In genomic region chr3:156682963-156683362, GRCh38 we compare ENCODE assay signal across 1 cellular context.
TF ChIP-seq lines count a peak whose summit lies in the region.

No MANE protein-coding gene starts in this region.

TF ChIP-seq in K562, 482 proteins besides CTCF, POLR2A, EP300 and RAD21:
- TF ChIP-seq ZBTB11 (CRISPR knock-in tag; IDR thresholded peaks at IDR 0.05) = no peak
- no peak for TF ChIP-seq HINFP (tag; conservative IDR thresholded peaks at IDR 0.05; ENCODE audit: low read depth)
- TF ChIP-seq MEIS2 (IDR thresholded peaks at IDR 0.05; ENCODE audit: partially characterized antibody) = peak; percentile 68
- TF ChIP-seq PKNOX1 (IDR thresholded peaks at IDR 0.05) = peak; percentile 50
- no peak for TF ChIP-seq TFAM (CRISPR knock-in tag; conservative IDR thresholded peaks at IDR 0.05)
- no peak for TF ChIP-seq ZEB2 (IDR thresholded peaks at IDR 0.05)
- TF ChIP-seq PBX2 (CRISPR knock-in tag; IDR thresholded peaks at IDR 0.05; ENCODE audit: low read depth) = no peak
- TF ChIP-seq PBX2 (tag; conservative IDR thresholded peaks at IDR 0.05; ENCODE audit: low read depth) = peak; percentile 67
- TF ChIP-seq ZFP30 (CRISPR knock-in tag; IDR thresholded peaks at IDR 0.05; ENCODE audit: borderline replicate concordance) = no peak
- no peak for TF ChIP-seq CHD2 (IDR thresholded peaks at IDR 0.05; ENCODE audit: low read depth, low read length)
- TF ChIP-seq ZNF12 (CRISPR knock-in tag; IDR thresholded peaks at IDR 0.05) = no peak
- TF ChIP-seq IRF9 (tag; IDR thresholded peaks at IDR 0.05) = no peak
- TF ChIP-seq THAP12 (CRISPR knock-in tag; IDR thresholded peaks at IDR 0.05) = no peak
- no peak for TF ChIP-seq GTF2E2 (tag; IDR thresholded peaks at IDR 0.05)
- no peak for TF ChIP-seq NFE2L1 (tag; IDR thresholded peaks at IDR 0.05; ENCODE audit: borderline replicate concordance, low read depth)
